In genomic region chrX:39871648-39872047, GRCh38 we compare ENCODE assay signal across 19 cellular contexts.
"Had no signal": no experiment of that assay in that cellular context is flagged by ENCODE, and none has a peak within 500 bp of the region (broad histone marks: within the 10 kb centered on the region; RNA-seq: fewer than 3 reads in every experiment).

No MANE protein-coding gene starts in this region.

- H3K36me3 ChIP-seq: colonic mucosa, esophagus muscularis mucosa, tibial artery had no signal

- H3K27ac Mint-ChIP-seq: T-cell had no signal

- H3K4me3 Mint-ChIP-seq: activated naive CD4-positive, alpha-beta T cell treated with anti-CD3 and anti-CD28 coated beads, Interleukin-2, amount 50 U/mL, for 24 hours; neural crest cell had no signal

- DNase-seq: activated CD4-positive, alpha-beta T cell treated with anti-CD3 and anti-CD28 coated beads, Interleukin-2, amount 10 ng/mL, durations not matched to agents 24 days and 14 days; activated gamma-delta T cell treated with Interleukin-2 at 50 U/mL for 16 hours; colonic mucosa; dorsolateral prefrontal cortex; effector memory CD8-positive, alpha-beta T cell; glutamatergic neuron; hippocampal formation; mesenchymal stem cell; mucosa of descending colon; stimulated activated CD4-positive, alpha-beta T cell treated with anti-CD3 and anti-CD28 coated beads, Interleukin-4, amount 100 ng/mL, for 1 hour; stimulated activated naive CD4-positive, alpha-beta T cell treated with Interleukin-2 at 50 U/mL for 16 hours; T-cell; tibial artery had no signal

- H3K27ac ChIP-seq: colonic mucosa, dorsolateral prefrontal cortex, esophagus muscularis mucosa, tibial artery, VCaP had no signal

- ATAC-seq: activated CD4-positive, CD25-positive, alpha-beta regulatory T cell treated with anti-CD3 and anti-CD28 coated beads, Interleukin-2, amount 50 U/mL, for 24 hours; effector memory CD8-positive, alpha-beta T cell; mucosa of descending colon; T-cell had no signal

- H3K4me3 ChIP-seq: colonic mucosa, dorsolateral prefrontal cortex, esophagus muscularis mucosa, mucosa of descending colon, tibial artery had no signal

- H3K27me3 ChIP-seq: esophagus muscularis mucosa, tibial artery had no signal

- H3K9me3 ChIP-seq: colonic mucosa, esophagus muscularis mucosa, mucosa of descending colon, tibial artery had no signal

- H3K4me1 ChIP-seq: colonic mucosa, esophagus muscularis mucosa had no signal

- H3K36me3 Mint-ChIP-seq: T-cell had no signal

- H3K9me3 Mint-ChIP-seq: activated CD4-positive, alpha-beta T cell treated with anti-CD3 and anti-CD28 coated beads, Interleukin-2, amount 10 ng/mL, durations not matched to agents 24 days and 14 days; activated naive CD4-positive, alpha-beta T cell treated with anti-CD3 and anti-CD28 coated beads, Interleukin-2, amount 50 U/mL, for 24 hours; effector memory CD8-positive, alpha-beta T cell; neural crest cell; T-cell; T-helper 2 cell treated with Interferon-gamma antibody and Interleukin-4, amounts not matched to agents 5 μg/mL and 100 μg/mL, for 36 hours had no signal

- H3K27me3 Mint-ChIP-seq: activated naive CD4-positive, alpha-beta T cell treated with anti-CD3 and anti-CD28 coated beads, Interleukin-2, amount 50 U/mL, for 24 hours; effector memory CD8-positive, alpha-beta T cell; T-cell had no signal
